ENCODE assay signal across 25 cellular contexts in genomic region chr12:41515953-41516352, GRCh38.
"Had no signal": no experiment of that assay in that cellular context is flagged by ENCODE, and none has a peak within 500 bp of the region (broad histone marks: within the 10 kb centered on the region; RNA-seq: fewer than 3 reads in every experiment).

No MANE protein-coding gene starts in this region.

- H3K4me1 Mint-ChIP-seq: activated CD4-positive, alpha-beta memory T cell treated with anti-CD3 and anti-CD28 coated beads, Interleukin-2, amount 10 ng/mL, durations not matched to agents 7 days and 5 days; activated naive CD4-positive, alpha-beta T cell treated with anti-CD3 and anti-CD28 coated beads, Interleukin-2, amount 10 ng/mL, durations not matched to agents 7 days and 5 days; activated naive CD8-positive, alpha-beta T cell treated with anti-CD3 and anti-CD28 coated beads for 36 hours; T-cell had no signal

- H3K36me3 ChIP-seq: adrenal gland had no signal

- H3K4me1 ChIP-seq: adrenal gland had no signal

- H3K36me3 Mint-ChIP-seq: activated naive CD4-positive, alpha-beta T cell treated with anti-CD3 and anti-CD28 coated beads, Interleukin-2, amount 10 ng/mL, durations not matched to agents 7 days and 5 days; activated naive CD8-positive, alpha-beta T cell treated with anti-CD3 and anti-CD28 coated beads for 36 hours; T-cell had no signal

- H3K4me3 ChIP-seq: adrenal gland, PC-9, SK-N-MC had no signal

- H3K27me3 Mint-ChIP-seq: activated B cell treated with CpG ODN at 0.5 μM for 24 hours; activated naive CD4-positive, alpha-beta T cell treated with anti-CD3 and anti-CD28 coated beads, Interleukin-2, amount 10 ng/mL, durations not matched to agents 7 days and 5 days; T-cell had no signal

- H3K9me3 ChIP-seq: adrenal gland had no signal

- DNase-seq: activated B cell treated with CpG ODN at 0.5 μM for 24 hours; activated CD4-positive, alpha-beta memory T cell treated with anti-CD3 and anti-CD28 coated beads, Interleukin-2, amount 10 ng/mL, durations not matched to agents 7 days and 5 days; activated CD4-positive, alpha-beta T cell treated with anti-CD3 and anti-CD28 coated beads, Interleukin-2, amount 50 U/mL, for 1 hour; activated gamma-delta T cell treated with Interleukin-2 at 50 U/mL for 16 hours; activated naive CD4-positive, alpha-beta T cell treated with anti-CD3 and anti-CD28 coated beads, Interleukin-2, amount 10 ng/mL, durations not matched to agents 7 days and 5 days; activated naive CD8-positive, alpha-beta T cell treated with anti-CD3 and anti-CD28 coated beads for 36 hours; activated T-cell treated with anti-CD3 and anti-CD28 coated beads for 4 hours; activated T-cell treated with anti-CD3 and anti-CD28 coated beads, Interleukin-2, amount 50 U/mL, for 72 hours; adrenal gland; anterior cingulate cortex; cerebellar nuclear complex; Kasumi-1; KBM-7; NCI-H1048; NCI-H187; NCI-H2081; NCI-H446 treated with DMSO at 0.1 percent for 48 hours; NCI-H526; PC-9; T-cell; T-helper 2 cell; T1000 had no signal

- H3K27ac ChIP-seq: adrenal gland, PC-9, SK-N-MC had no signal

- H3K9me3 Mint-ChIP-seq: activated B cell treated with CpG ODN at 0.5 μM for 24 hours; activated CD4-positive, alpha-beta memory T cell treated with anti-CD3 and anti-CD28 coated beads, Interleukin-2, amount 10 ng/mL, durations not matched to agents 7 days and 5 days; activated naive CD4-positive, alpha-beta T cell treated with anti-CD3 and anti-CD28 coated beads, Interleukin-2, amount 10 ng/mL, durations not matched to agents 7 days and 5 days; activated naive CD8-positive, alpha-beta T cell treated with anti-CD3 and anti-CD28 coated beads for 36 hours; activated T-cell treated with anti-CD3 and anti-CD28 coated beads, Interleukin-2, amount 50 U/mL, for 72 hours; activated T-helper 2 cell treated with anti-CD3 and anti-CD28 coated beads, Interferon-gamma antibody, Interleukin-2, Interleukin-4, amounts not matched to agents 10 μg/mL and 5 μg/mL and 100 μg/mL, durations not matched to agents 14 hours and 24 hours and 36 hours; T-cell had no signal

- ATAC-seq: activated T-cell treated with anti-CD3 and anti-CD28 coated beads, Interleukin-2, amount 50 U/mL, for 72 hours; Right ventricle myocardium inferior; T-cell had no signal

- H3K27me3 ChIP-seq: adrenal gland had no signal

- H3K27ac Mint-ChIP-seq: activated B cell treated with CpG ODN at 0.5 μM for 24 hours; activated CD4-positive, alpha-beta memory T cell treated with anti-CD3 and anti-CD28 coated beads, Interleukin-2, amount 10 ng/mL, durations not matched to agents 7 days and 5 days; activated naive CD4-positive, alpha-beta T cell treated with anti-CD3 and anti-CD28 coated beads, Interleukin-2, amount 10 ng/mL, durations not matched to agents 7 days and 5 days; activated naive CD8-positive, alpha-beta T cell treated with anti-CD3 and anti-CD28 coated beads for 36 hours; activated T-cell treated with anti-CD3 and anti-CD28 coated beads, Interleukin-2, amount 50 U/mL, for 72 hours; activated T-helper 2 cell treated with anti-CD3 and anti-CD28 coated beads, Interferon-gamma antibody, Interleukin-2, Interleukin-4, amounts not matched to agents 10 μg/mL and 5 μg/mL and 100 μg/mL, durations not matched to agents 14 hours and 24 hours and 36 hours; T-cell had no signal

- H3K4me3 Mint-ChIP-seq: activated B cell treated with CpG ODN at 0.5 μM for 24 hours; activated CD4-positive, alpha-beta memory T cell treated with anti-CD3 and anti-CD28 coated beads, Interleukin-2, amount 10 ng/mL, durations not matched to agents 7 days and 5 days; activated naive CD4-positive, alpha-beta T cell treated with anti-CD3 and anti-CD28 coated beads, Interleukin-2, amount 10 ng/mL, durations not matched to agents 7 days and 5 days; activated naive CD8-positive, alpha-beta T cell treated with anti-CD3 and anti-CD28 coated beads for 36 hours; activated T-cell treated with anti-CD3 and anti-CD28 coated beads, Interleukin-2, amount 50 U/mL, for 72 hours; T-cell had no signal
